8 cellular contexts compared by ENCODE assay signal in the genomic region with DNA sequence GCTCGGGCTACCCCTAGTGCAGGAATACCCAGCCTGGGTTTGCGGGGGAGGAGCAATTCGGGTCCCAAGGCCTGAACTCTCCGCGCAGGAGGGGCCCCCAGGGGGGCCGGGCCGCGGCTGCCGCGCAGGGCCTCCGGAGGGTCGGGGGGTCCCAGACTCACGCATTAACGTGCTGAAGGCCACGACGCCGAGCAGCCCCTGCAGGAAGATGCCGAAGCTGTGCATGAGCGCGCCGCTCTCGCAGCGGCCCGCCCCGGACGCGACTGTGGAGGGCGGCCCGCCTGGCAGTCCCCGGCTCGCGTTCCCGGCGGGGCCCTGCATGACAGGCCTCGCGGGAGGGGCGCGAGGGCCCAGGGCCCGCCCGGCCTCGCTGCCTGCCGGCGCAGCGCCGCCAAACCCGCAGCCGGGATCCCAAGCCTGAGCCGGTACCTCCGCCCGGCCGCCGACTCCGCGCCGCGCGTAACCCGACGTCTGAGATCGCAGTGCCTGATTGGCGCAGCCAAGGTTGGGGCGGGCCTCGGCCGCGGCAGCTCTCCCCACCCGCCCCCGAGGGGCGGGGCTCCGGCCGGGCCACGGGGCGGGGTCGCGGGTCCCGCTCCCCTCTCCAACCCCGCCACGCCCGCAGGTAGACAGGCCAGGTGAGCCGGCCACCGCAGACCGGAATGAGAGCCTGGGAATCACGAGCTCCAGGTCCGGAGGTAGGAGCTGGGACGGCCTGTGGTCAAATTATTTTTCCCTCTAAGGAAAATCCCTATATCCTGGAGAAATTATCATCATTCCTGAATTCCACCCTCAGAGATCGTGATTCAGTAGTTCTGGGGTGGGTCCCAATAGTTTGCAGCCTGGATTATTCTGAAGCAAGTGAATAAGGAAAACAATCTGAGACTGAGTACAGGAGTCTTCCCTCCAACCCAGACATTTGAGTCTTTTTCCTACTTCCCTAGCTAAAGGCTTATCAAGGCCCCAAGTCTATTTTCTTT. TPM values are rescaled to one million over a fixed set of nuclear protein-coding genes. Genes with fewer than 3 reads are reported as not detected.
DNase-seq lines count a peak whose midpoint lies in the region; ATAC-seq and TF ChIP-seq lines count a peak whose summit lies in the region.

A gene (minus strand): TSS at position 419 of the 980 bp plus-strand sequence. CDS start 98 bp downstream, at position 321.

- intact Hi-C loops in cardiac septum (cut with DNase I), result loop anchor here (5.0 kb wide), 1 partner anchor 50 kb away; no protein-coding TSS in a partner anchor

- H3K36me3 ChIP-seq in tibial nerve, result no peaks in the 10 kb centered on the region

- peaks cover 8% of the 10 kb centered on the region for H3K36me3 Mint-ChIP-seq in activated naive CD8-positive, alpha-beta T cell treated with anti-CD3 and anti-CD28 coated beads, Interleukin-2, amount 50 U/mL, for 24 hours (ENCODE audit: low read depth)

- H3K27ac ChIP-seq in tibial nerve, result peak within 1 kb of the TSS; percentile 53 to 85 (median 77)

- H3K9me3 ChIP-seq in tibial nerve, result no peaks in the 10 kb centered on the region

- H3K27me3 ChIP-seq in tibial nerve, result no peaks in the 10 kb centered on the region

- WGBS in tibial nerve, 2 donors, result 0 to 2% methylated on average over 22 to 60 of the region's 85 CpGs

- TF ChIP-seq POLR2A in tibial nerve (IDR thresholded peaks at IDR 0.05), result peak; percentile 37 to 74

- no peaks in the 10 kb centered on the region for H3K9me3 Mint-ChIP-seq in activated naive CD8-positive, alpha-beta T cell treated with anti-CD3 and anti-CD28 coated beads, Interleukin-2, amount 50 U/mL, for 24 hours

- peak within 1 kb of the TSS; percentile 96 for H3K4me3 Mint-ChIP-seq in activated naive CD8-positive, alpha-beta T cell treated with anti-CD3 and anti-CD28 coated beads, Interleukin-2, amount 50 U/mL, for 24 hours

- peaks cover 44% of the 10 kb centered on the region for H3K4me1 Mint-ChIP-seq in activated naive CD8-positive, alpha-beta T cell treated with anti-CD3 and anti-CD28 coated beads, Interleukin-2, amount 50 U/mL, for 24 hours

- peak within 1 kb of the TSS; percentile 84 for H3K27ac Mint-ChIP-seq in activated naive CD8-positive, alpha-beta T cell treated with anti-CD3 and anti-CD28 coated beads, Interleukin-2, amount 50 U/mL, for 24 hours

- TF ChIP-seq CTCF in GM12873 (IDR thresholded peaks at IDR 0.05; ENCODE audit: insufficient read depth, low read depth, low read length, missing control alignments) (peak; percentile 2), tibial nerve (IDR thresholded peaks at IDR 0.05) (peak in 1 of 5 experiments; percentile 17)

- no peaks in the 10 kb centered on the region for H3K27me3 Mint-ChIP-seq in activated naive CD8-positive, alpha-beta T cell treated with anti-CD3 and anti-CD28 coated beads, Interleukin-2, amount 50 U/mL, for 24 hours

- DNase-seq in NCI-H1105 (lab: John Stamatoyannopoulos, UW) (peak; percentile 54), T follicular helper cell (ENCODE audit: low read depth) (peak; percentile 80), cardiac septum (ENCODE audit: low spot score) (peak; percentile 95), pons (ENCODE audit: low spot score) (peak; percentile 82), tibial nerve (ENCODE audit: low spot score in 2 of 2) (peak; percentile 66 to 67)
- DNase-seq in activated naive CD8-positive, alpha-beta T cell treated with anti-CD3 and anti-CD28 coated beads, Interleukin-2, amount 50 U/mL, for 24 hours, result peak; percentile 85

- H3K4me1 ChIP-seq in tibial nerve, result peaks cover 0 to 51% (median 34%) of the 10 kb centered on the region in 4 donors

- TF ChIP-seq EP300 in tibial nerve (IDR thresholded peaks at IDR 0.05), result peak in 1 of 2 donors; percentile 65

- H3K4me3 ChIP-seq in tibial nerve, result peak within 1 kb of the TSS; percentile 69 to 88 (median 82)

- peak; percentile 96 for ATAC-seq in HG02610 (IDR thresholded peaks at IDR 0.05; ENCODE audit: unreplicated experiment)
- ATAC-seq in activated naive CD8-positive, alpha-beta T cell treated with anti-CD3 and anti-CD28 coated beads, Interleukin-2, amount 50 U/mL, for 24 hours, result peak; percentile 88

RNA-seq across cellular contexts. Expression of the gene that starts here (rescaled TPM):
- total RNA-seq in cardiac septum (11.2 TPM), tibial nerve (10 to 100 TPM; 35.4 to 82.3 (median 46.0) TPM)

Comparison
In these comparisons a context has a peak if more than half of its experiments do, and no peak if none do; other contexts are left out.
1. Peak in every context shown above with its lines: DNase-seq, ATAC-seq, H3K4me3 ChIP-seq and H3K27ac ChIP-seq.